Comparison of ENCODE assay signal across 10 cellular contexts in genomic region chr4:157128395-157128794, GRCh38. TPM values are rescaled to one million over a fixed set of nuclear protein-coding genes. Genes with fewer than 3 reads are reported as not detected.
DNase-seq lines count a peak whose midpoint lies in the region; ATAC-seq and TF ChIP-seq lines count a peak whose summit lies in the region.
"Had no signal": no experiment of that assay in that cellular context is flagged by ENCODE, and none has a peak within 500 bp of the region (broad histone marks: within the 10 kb centered on the region; RNA-seq: fewer than 3 reads in every experiment).

No MANE protein-coding gene starts in this region.

- POLR2A ChIA-PET in MCF 10A (lab: Yijun Ruan, JAX) = no interaction called here
- POLR2A ChIA-PET in SK-N-SH (lab: Yijun Ruan, JAX) = no interaction called here

- H3K36me3 ChIP-seq in breast epithelium (no peaks in the 10 kb centered on the region), SK-N-SH (replicated peaks in 1 of 2; ENCODE audit: control insufficient read depth in 1 of 2, insufficient read depth in 2 of 2, low read length in 1 of 2) (peaks cover 2 to 5% of the 10 kb centered on the region in 2 experiments), tibial artery (no peaks in the 10 kb centered on the region)

- intact Hi-C loops in MCF 10A (cut with micrococcal nuclease) = loop anchor here (1.0 to 10.0 kb wide), 6 partner anchors 83 to 959 kb away; no protein-coding TSS in a partner anchor
- intact Hi-C loops in breast epithelium (cut with DNase I; ENCODE audit: low total_unique reads) = no loop called here
- intact Hi-C loops in tibial artery (cut with DNase I; ENCODE audit: low total_unique reads) = no loop called here

- TF ChIP-seq EP300 in SK-N-SH (IDR thresholded peaks at IDR 0.05; ENCODE audit: borderline replicate concordance in 1 of 2, low read depth in 1 of 2, low read length in 1 of 2) = no peak

- no peak overlapping the region for H3K4me2 ChIP-seq in SK-N-SH

- BruUV-seq in MCF 10A (replicated peaks; lab: Mats Ljungman, UMichigan) = no TSS peak

- TF ChIP-seq CTCF in MCF 10A (IDR thresholded peaks at IDR 0.05; ENCODE audit: unreplicated experiment) = peak; percentile 64
- no peak for TF ChIP-seq CTCF in breast epithelium (IDR thresholded peaks at IDR 0.05)
- TF ChIP-seq CTCF in SK-N-SH (IDR thresholded peaks at IDR 0.05) = peak; percentile 69
- peak; percentile 84 for TF ChIP-seq CTCF in foreskin keratinocyte (conservative IDR thresholded peaks at IDR 0.05)
- TF ChIP-seq CTCF in tibial artery (IDR thresholded peaks at IDR 0.05) = peak; percentile 10 to 34
- no peak for TF ChIP-seq CTCF in GM10266 (IDR thresholded peaks at IDR 0.05; ENCODE audit: control insufficient read depth, insufficient read depth, low read depth, missing control alignments)

- H3K4me1 ChIP-seq in breast epithelium (no peaks in the 10 kb centered on the region), SK-N-SH (ENCODE audit: control insufficient read depth in 1 of 2, insufficient read depth in 2 of 2, low read depth in 1 of 2, low read length in 1 of 2) (no peaks in the 10 kb centered on the region; a peak in 1 of 4 replicates), foreskin keratinocyte (no peaks in the 10 kb centered on the region), tibial artery (no peaks in the 10 kb centered on the region)

- H3K9ac ChIP-seq in SK-N-SH = no peak overlapping the region

- no peaks in the 10 kb centered on the region for H3K27me3 ChIP-seq in breast epithelium
- no peaks in the 10 kb centered on the region for H3K27me3 ChIP-seq in SK-N-SH (ENCODE audit: insufficient read depth)
- no peaks in the 10 kb centered on the region for H3K27me3 ChIP-seq in foreskin keratinocyte
- H3K27me3 ChIP-seq in tibial artery = no peaks in the 10 kb centered on the region

- H3K27ac Mint-ChIP-seq in MCF 10A (ENCODE audit: low read depth, unreplicated experiment) = no peak overlapping the region
- no peak overlapping the region for H3K27ac Mint-ChIP-seq in activated naive CD8-positive, alpha-beta T cell treated with anti-CD3 and anti-CD28 coated beads, Interleukin-2, amount 50 U/mL, for 24 hours
- H3K27ac Mint-ChIP-seq: CD4-positive, CD25-positive, alpha-beta regulatory T cell had no signal

- no peaks in the 10 kb centered on the region for H3K9me3 Mint-ChIP-seq in MCF 10A (ENCODE audit: unreplicated experiment)
- no peaks in the 10 kb centered on the region for H3K9me3 Mint-ChIP-seq in activated naive CD8-positive, alpha-beta T cell treated with anti-CD3 and anti-CD28 coated beads, Interleukin-2, amount 50 U/mL, for 24 hours

- ATAC-seq in foreskin keratinocyte = peak; percentile 67
- no peak for ATAC-seq in activated naive CD8-positive, alpha-beta T cell treated with anti-CD3 and anti-CD28 coated beads, Interleukin-2, amount 50 U/mL, for 24 hours

- H3K9me2 ChIP-seq in SK-N-SH = no peaks in the 10 kb centered on the region; the same call in 1 of the 2 replicates

- no peak overlapping the region for H2AFZ ChIP-seq in SK-N-SH (ENCODE audit: low read depth)

- no peaks in the 10 kb centered on the region for H3F3A ChIP-seq in SK-N-SH (replicated peaks; ENCODE audit: insufficient read depth)

- TF ChIP-seq RAD21 in SK-N-SH (IDR thresholded peaks at IDR 0.05; ENCODE audit: low read length) = peak; percentile 74

- peak; percentile 38 for DNase-seq in MCF 10A (ENCODE audit: unreplicated experiment)
- no peak for DNase-seq in breast epithelium (ENCODE audit: low spot score in 2 of 2)
- DNase-seq in SK-N-SH = peak; percentile 1
- peak; percentile 8 to 57 for DNase-seq in foreskin keratinocyte
- no peak for DNase-seq in tibial artery
- DNase-seq in HK-2 (ENCODE audit: unreplicated experiment) = no peak
- DNase-seq in activated naive CD8-positive, alpha-beta T cell treated with anti-CD3 and anti-CD28 coated beads, Interleukin-2, amount 50 U/mL, for 24 hours = no peak
- no peak for DNase-seq in GM10266 (ENCODE audit: extremely low spot score)
- DNase-seq: CD4-positive, CD25-positive, alpha-beta regulatory T cell; islet precursor cell had no signal

- H3K27me3 Mint-ChIP-seq in MCF 10A (ENCODE audit: insufficient read depth, unreplicated experiment) = no peaks in the 10 kb centered on the region
- no peaks in the 10 kb centered on the region for H3K27me3 Mint-ChIP-seq in activated naive CD8-positive, alpha-beta T cell treated with anti-CD3 and anti-CD28 coated beads, Interleukin-2, amount 50 U/mL, for 24 hours
- H3K27me3 Mint-ChIP-seq: CD4-positive, CD25-positive, alpha-beta regulatory T cell had no signal

- TF ChIP-seq POLR2A in breast epithelium (IDR thresholded peaks at IDR 0.05) = no peak

- no peaks in the 10 kb centered on the region for H3K36me3 Mint-ChIP-seq in MCF 10A (ENCODE audit: insufficient read depth, unreplicated experiment)
- no peaks in the 10 kb centered on the region for H3K36me3 Mint-ChIP-seq in activated naive CD8-positive, alpha-beta T cell treated with anti-CD3 and anti-CD28 coated beads, Interleukin-2, amount 50 U/mL, for 24 hours (ENCODE audit: low read depth)
- H3K36me3 Mint-ChIP-seq: CD4-positive, CD25-positive, alpha-beta regulatory T cell had no signal

- H4K20me1 ChIP-seq in SK-N-SH (ENCODE audit: insufficient read depth) = no peaks in the 10 kb centered on the region

- no peak overlapping the region for H3K4me3 Mint-ChIP-seq in MCF 10A (ENCODE audit: unreplicated experiment)
- H3K4me3 Mint-ChIP-seq in activated naive CD8-positive, alpha-beta T cell treated with anti-CD3 and anti-CD28 coated beads, Interleukin-2, amount 50 U/mL, for 24 hours = no peak overlapping the region
- H3K4me3 Mint-ChIP-seq: CD4-positive, CD25-positive, alpha-beta regulatory T cell had no signal

- H3K4me1 Mint-ChIP-seq in MCF 10A (ENCODE audit: insufficient read depth, unreplicated experiment) = no peaks in the 10 kb centered on the region
- no peaks in the 10 kb centered on the region for H3K4me1 Mint-ChIP-seq in activated naive CD8-positive, alpha-beta T cell treated with anti-CD3 and anti-CD28 coated beads, Interleukin-2, amount 50 U/mL, for 24 hours
- H3K4me1 Mint-ChIP-seq: CD4-positive, CD25-positive, alpha-beta regulatory T cell had no signal

- H3K4me3 ChIP-seq in breast epithelium = no peak overlapping the region
- no peak overlapping the region for H3K4me3 ChIP-seq in SK-N-SH (ENCODE audit: low read depth in 2 of 2, low read length in 1 of 2)
- no peak overlapping the region for H3K4me3 ChIP-seq in tibial artery

- CTCF ChIA-PET in MCF 10A (lab: Yijun Ruan, JAX) (interaction anchor here (0.5 to 1.8 kb wide), 5 partner anchors 83 to 654 kb away, joined by 3 to 12 read pairs (median 8); no protein-coding TSS in a partner anchor), SK-N-SH (lab: Yijun Ruan, JAX) (interaction anchor here (1.1 to 1.4 kb wide), 2 partner anchors 24 to 30 kb away, joined by 3 read pairs; no protein-coding TSS in a partner anchor)

- H3K27ac ChIP-seq in breast epithelium (no peak overlapping the region), SK-N-SH (ENCODE audit: low read depth in 2 of 2, low read length in 1 of 2) (no peak overlapping the region), foreskin keratinocyte (no peak overlapping the region), tibial artery (no peak overlapping the region)

- H3K9me3 ChIP-seq in breast epithelium (no peaks in the 10 kb centered on the region), SK-N-SH (no peaks in the 10 kb centered on the region), tibial artery (no peaks in the 10 kb centered on the region)

- no peaks in the 10 kb centered on the region for H3K79me2 ChIP-seq in SK-N-SH (ENCODE audit: insufficient read depth)

TF ChIP-seq in SK-N-SH, 30 proteins besides CTCF, POLR2A, EP300 and RAD21:
- TF ChIP-seq TCF12 (IDR thresholded peaks at IDR 0.05) (no peak), SMC3 (IDR thresholded peaks at IDR 0.05; ENCODE audit: low read depth, low read length) (peak; percentile 56), USF1 (IDR thresholded peaks at IDR 0.05; ENCODE audit: borderline replicate concordance, low read depth) (no peak), ELF1 (IDR thresholded peaks at IDR 0.05) (peak; percentile 55; the same call in 1 of the 2 replicates), IRF3 (IDR thresholded peaks at IDR 0.05; ENCODE audit: low read depth, low read length) (no peak)

RNA-seq across cellular contexts. Expression of gene GLRB, which starts 52.4 kb away (rescaled TPM):
- total RNA-seq in MCF 10A (2022) (5.9 and 7.1 TPM in 2 replicates), breast epithelium (10 to 100 TPM; 10.7 to 19.0 (median 11.8) TPM), foreskin keratinocyte (1.1 and 1.2 TPM in 2 replicates)
- polyA plus RNA-seq in SK-N-SH (2012; rRNA removed) (7.6 and 11.5 TPM in 2 replicates), foreskin keratinocyte (0.41 and 0.77 TPM in 2 replicates)
- polyA plus RNA-seq in SK-N-SH (2012; cell fraction: cytosol; rRNA removed) = 10.6 and 12.0 TPM in 2 replicates
- polyA plus RNA-seq in SK-N-SH (2012; cell fraction: nucleus; rRNA removed) = 5.0 and 9.6 TPM in 2 replicates
- total RNA-seq: CD4-positive, CD25-positive, alpha-beta regulatory T cell had no signal
- polyA plus RNA-seq: CD4-positive, CD25-positive, alpha-beta regulatory T cell had no signal

Comparison
In these comparisons a context has a peak if more than half of its experiments do, and no peak if none do; other contexts are left out.
1. DNase-seq: peak in MCF 10A (single experiment), SK-N-SH (single experiment) and foreskin keratinocyte (2 of 2); none in breast epithelium (0 of 2), tibial artery (0 of 2), HK-2 (single experiment), activated naive CD8-positive, alpha-beta T cell treated with anti-CD3 and anti-CD28 coated beads, Interleukin-2, amount 50 U/mL, for 24 hours (single experiment) and GM10266 (single experiment).
2. CTCF ChIP-seq: peak in MCF 10A (single experiment), SK-N-SH (single experiment), foreskin keratinocyte (single experiment) and tibial artery (2 of 2); none in breast epithelium (0 of 3) and GM10266 (single experiment).